In genomic region chr20:38853759-38854158, GRCh38 we compare ENCODE assay signal across 15 cellular contexts.
"Had no signal": no experiment of that assay in that cellular context is flagged by ENCODE, and none has a peak within 500 bp of the region (broad histone marks: within the 10 kb centered on the region; RNA-seq: fewer than 3 reads in every experiment).

No MANE protein-coding gene starts in this region.

- H3K27ac Mint-ChIP-seq: activated naive CD4-positive, alpha-beta T cell treated with anti-CD3 and anti-CD28 coated beads for 36 hours; endodermal cell; neural progenitor cell had no signal

- H3K27ac ChIP-seq: adrenal gland, neural progenitor cell, parathyroid adenoma, SJSA1, upper lobe of left lung had no signal

- H3K36me3 Mint-ChIP-seq: neural progenitor cell had no signal

- H3K4me1 Mint-ChIP-seq: neural progenitor cell had no signal

- H3K36me3 ChIP-seq: adrenal gland, neural progenitor cell, SJSA1, upper lobe of left lung had no signal

- H3K9me3 Mint-ChIP-seq: activated naive CD4-positive, alpha-beta T cell treated with anti-CD3 and anti-CD28 coated beads for 36 hours; endodermal cell; neural progenitor cell had no signal

- H3K4me1 ChIP-seq: adrenal gland, neural progenitor cell, parathyroid adenoma, SJSA1, upper lobe of left lung had no signal

- DNase-seq: activated CD4-positive, alpha-beta T cell treated with anti-CD3 and anti-CD28 coated beads for 48 hours; activated naive CD4-positive, alpha-beta T cell treated with anti-CD3 and anti-CD28 coated beads for 36 hours; adrenal gland; caudate nucleus; endodermal cell; erythroblast; hippocampal formation; retina; stimulated activated CD4-positive, alpha-beta T cell treated with anti-CD3 and anti-CD28 coated beads, Interleukin-4, amount 100 ng/mL, for 4 hours; substantia nigra; T1000; upper lobe of left lung had no signal

- H3K4me3 ChIP-seq: adrenal gland, neural progenitor cell, SJSA1, upper lobe of left lung had no signal

- H3K9me3 ChIP-seq: adrenal gland, SJSA1, upper lobe of left lung had no signal

- H3K27me3 ChIP-seq: adrenal gland, neural progenitor cell, upper lobe of left lung had no signal

- H3K4me3 Mint-ChIP-seq: activated naive CD4-positive, alpha-beta T cell treated with anti-CD3 and anti-CD28 coated beads for 36 hours; endodermal cell; neural progenitor cell had no signal
